In the genomic region with DNA sequence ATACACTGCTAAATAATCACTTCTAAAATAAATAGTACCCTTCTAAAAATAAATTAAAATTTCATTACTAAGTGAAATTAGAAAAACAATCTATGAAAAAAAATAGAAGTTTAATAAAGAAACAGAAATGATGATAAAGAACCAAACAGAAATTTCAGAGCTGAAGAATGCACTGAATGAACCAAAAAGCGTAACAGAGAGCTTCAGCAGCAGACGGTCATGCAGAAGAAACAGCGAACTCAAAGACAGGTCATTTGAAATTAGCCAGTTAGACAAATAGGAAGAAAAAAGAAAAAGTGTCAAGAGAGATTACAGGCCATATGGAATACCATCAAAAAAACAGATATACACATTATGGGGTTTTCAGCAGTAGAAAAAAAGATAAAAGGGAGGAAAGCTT, we compare ENCODE assay signal across 2 cellular contexts.
TF ChIP-seq lines count a peak whose summit lies in the region.

No MANE protein-coding gene starts in this region.

TF ChIP-seq in HepG2, 621 proteins besides CTCF, POLR2A, EP300 and RAD21 (continued from another document):
- TF ChIP-seq, protein P1, sequence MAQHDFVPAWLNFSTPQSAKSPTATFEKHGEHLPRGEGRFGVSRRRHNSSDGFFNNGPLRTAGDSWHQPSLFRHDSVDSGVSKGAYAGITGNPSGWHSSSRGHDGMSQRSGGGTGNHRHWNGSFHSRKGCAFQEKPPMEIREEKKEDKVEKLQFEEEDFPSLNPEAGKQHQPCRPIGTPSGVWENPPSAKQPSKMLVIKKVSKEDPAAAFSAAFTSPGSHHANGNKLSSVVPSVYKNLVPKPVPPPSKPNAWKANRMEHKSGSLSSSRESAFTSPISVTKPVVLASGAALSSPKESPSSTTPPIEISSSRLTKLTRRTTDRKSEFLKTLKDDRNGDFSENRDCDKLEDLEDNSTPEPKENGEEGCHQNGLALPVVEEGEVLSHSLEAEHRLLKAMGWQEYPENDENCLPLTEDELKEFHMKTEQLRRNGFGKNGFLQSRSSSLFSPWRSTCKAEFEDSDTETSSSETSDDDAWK (CRISPR knock-in tag; IDR thresholded peaks at IDR 0.05): no peak
- TF ChIP-seq ZNF143 (CRISPR knock-in tag; IDR thresholded peaks at IDR 0.05) (no peak), NR3C1 (CRISPR knock-in tag; IDR thresholded peaks at IDR 0.05) (no peak)

TF ChIP-seq in K562, 482 proteins besides CTCF, POLR2A, EP300 and RAD21 (continued from another document):
- TF ChIP-seq CREB5 (CRISPR knock-in tag; IDR thresholded peaks at IDR 0.05): no peak
- no peak for TF ChIP-seq ZNF121 (CRISPR knock-in tag; conservative IDR thresholded peaks at IDR 0.05)
